8 cellular contexts compared by ENCODE assay signal in the genomic region with DNA sequence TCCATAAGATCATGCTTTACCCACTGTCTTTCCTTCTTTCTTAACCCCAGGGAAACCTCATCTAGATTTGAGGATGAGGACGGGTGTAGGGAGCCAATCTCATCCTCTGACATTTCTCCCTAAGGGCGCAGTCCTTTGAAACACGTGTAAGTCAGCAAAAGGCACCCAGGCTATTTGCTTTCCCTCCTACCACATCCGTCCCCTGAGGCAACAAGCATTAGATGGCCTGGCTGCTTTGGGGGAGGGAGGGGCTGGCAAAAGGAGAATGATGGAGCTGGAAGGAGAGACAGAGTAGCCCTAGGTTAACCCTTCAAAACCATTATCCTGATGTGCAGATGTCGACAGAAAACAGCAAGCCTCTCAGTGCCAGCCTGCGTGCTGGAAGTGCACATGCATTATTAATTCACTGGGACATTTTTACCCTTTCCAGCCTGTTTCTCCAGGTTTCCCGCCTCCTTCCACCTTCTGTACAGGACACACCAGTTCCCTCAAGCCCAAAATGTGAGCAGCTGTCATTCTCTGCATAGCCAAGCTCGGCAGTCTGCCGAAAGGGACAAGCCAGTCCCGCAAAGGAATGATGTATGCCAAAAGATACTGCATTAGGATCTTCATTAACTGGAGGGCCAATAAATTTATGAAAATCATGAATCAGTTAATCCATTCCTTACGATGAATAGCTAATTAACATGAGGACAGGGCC.
DNase-seq lines count a peak whose midpoint lies in the region; ATAC-seq, FAIRE-seq and TF ChIP-seq lines count a peak whose summit lies in the region.

No MANE protein-coding gene starts in this region.

- no peak for TF ChIP-seq CTCF in Loucy (conservative IDR thresholded peaks at IDR 0.05; ENCODE audit: low read length)
- no peak for TF ChIP-seq CTCF in osteoblast (IDR thresholded peaks at IDR 0.05; ENCODE audit: extremely low read depth, low read depth, low read length)
- no peak for TF ChIP-seq CTCF in kidney (IDR thresholded peaks at IDR 0.05; ENCODE audit: borderline replicate concordance, extremely low read depth, insufficient read depth)

- H3K9me3 Mint-ChIP-seq in activated naive CD8-positive, alpha-beta T cell treated with anti-CD3 and anti-CD28 coated beads, Interleukin-2, amount 50 U/mL, for 24 hours, result no peaks in the 10 kb centered on the region

- H4K20me1 ChIP-seq in Loucy (ENCODE audit: insufficient read depth, low read length, poor library complexity, severe bottlenecking), result no peaks in the 10 kb centered on the region
- H4K20me1 ChIP-seq in osteoblast (ENCODE audit: insufficient read depth, low read length), result no peaks in the 10 kb centered on the region

- H2AFZ ChIP-seq in Loucy (ENCODE audit: low read length) (0 out of 2 replicates have a peak overlapping the region, but pooled peaks have one; percentile 16), osteoblast (ENCODE audit: low read length) (peak overlapping the region; percentile 56)

- H3K4me3 ChIP-seq in Loucy (ENCODE audit: low read length, poor library complexity, severe bottlenecking), result peak overlapping the region; percentile 23
- H3K4me3 ChIP-seq in osteoblast (ENCODE audit: insufficient read depth, low read length), result no peak overlapping the region
- no peak overlapping the region for H3K4me3 ChIP-seq in kidney (ENCODE audit: low read length in 2 of 2)

- H3K9me2 ChIP-seq in Loucy (replicated peaks; ENCODE audit: low read depth, low read length), result no peaks in the 10 kb centered on the region

- H3F3A ChIP-seq in Loucy (ENCODE audit: low read depth), result peaks cover 4% of the 10 kb centered on the region; the same call in 1 of the 2 replicates

- H3K4me3 Mint-ChIP-seq in activated naive CD8-positive, alpha-beta T cell treated with anti-CD3 and anti-CD28 coated beads, Interleukin-2, amount 50 U/mL, for 24 hours, result no peak overlapping the region

- no peaks in the 10 kb centered on the region for H3K36me3 ChIP-seq in Loucy (ENCODE audit: insufficient read depth, low read length)
- H3K36me3 ChIP-seq in osteoblast (ENCODE audit: insufficient read depth, low read length), result no peaks in the 10 kb centered on the region
- no peaks in the 10 kb centered on the region for H3K36me3 ChIP-seq in kidney (ENCODE audit: control insufficient read depth in 1 of 2, insufficient read depth in 2 of 2, low read length in 2 of 2)

- peaks cover 32% of the 10 kb centered on the region for H3K4me1 Mint-ChIP-seq in activated naive CD8-positive, alpha-beta T cell treated with anti-CD3 and anti-CD28 coated beads, Interleukin-2, amount 50 U/mL, for 24 hours

- intact Hi-C loops in kidney (cut with DNase I), result no loop called here

- H3K9ac ChIP-seq in Loucy (ENCODE audit: low read depth, low read length, poor library complexity, severe bottlenecking) (peak overlapping the region; percentile 68), kidney (ENCODE audit: low read length in 2 of 2) (no peak overlapping the region)

- peak overlapping the region; percentile 24 for H3K27ac Mint-ChIP-seq in activated naive CD8-positive, alpha-beta T cell treated with anti-CD3 and anti-CD28 coated beads, Interleukin-2, amount 50 U/mL, for 24 hours

- DNase-seq in NCI-H82 (lab: John Stamatoyannopoulos, UW) (peak; percentile 24), NCI-H82 treated with DMSO at 0.1 percent for 48 hours (lab: John Stamatoyannopoulos, UW; ENCODE audit: unreplicated experiment) (no peak), osteoblast (ENCODE audit: insufficient read length, low spot score, missing footprints) (peak; percentile 37), epidermal melanocyte (ENCODE audit: insufficient read length, low spot score) (no peak), NCI-H1105 (lab: John Stamatoyannopoulos, UW) (no peak), kidney (no peak)
- DNase-seq in activated naive CD8-positive, alpha-beta T cell treated with anti-CD3 and anti-CD28 coated beads, Interleukin-2, amount 50 U/mL, for 24 hours, result no peak

- H3K27ac ChIP-seq in osteoblast (ENCODE audit: low read depth, low read length) (peak overlapping the region; percentile 84), kidney (ENCODE audit: low read depth in 2 of 2, low read length in 2 of 2) (no peak overlapping the region)

- no peak for ATAC-seq in activated naive CD8-positive, alpha-beta T cell treated with anti-CD3 and anti-CD28 coated beads, Interleukin-2, amount 50 U/mL, for 24 hours

- H3K27me3 Mint-ChIP-seq in activated naive CD8-positive, alpha-beta T cell treated with anti-CD3 and anti-CD28 coated beads, Interleukin-2, amount 50 U/mL, for 24 hours, result peaks cover 5% of the 10 kb centered on the region

- H3K36me3 Mint-ChIP-seq in activated naive CD8-positive, alpha-beta T cell treated with anti-CD3 and anti-CD28 coated beads, Interleukin-2, amount 50 U/mL, for 24 hours (ENCODE audit: low read depth), result no peaks in the 10 kb centered on the region

- H3K79me2 ChIP-seq in Loucy (ENCODE audit: insufficient read depth, low read length) (no peaks in the 10 kb centered on the region), osteoblast (ENCODE audit: insufficient read depth, low read length) (no peaks in the 10 kb centered on the region)

- no peak for FAIRE-seq in kidney (lab: Jason Lieb, UNC)

- H3K9me3 ChIP-seq in Loucy (ENCODE audit: insufficient read depth, low read depth, low read length), result no peaks in the 10 kb centered on the region
- H3K9me3 ChIP-seq in osteoblast (ENCODE audit: low read depth, low read length), result no peaks in the 10 kb centered on the region
- no peaks in the 10 kb centered on the region for H3K9me3 ChIP-seq in kidney (ENCODE audit: control insufficient read depth in 1 of 2, low read length in 2 of 2)

- H3K27me3 ChIP-seq in Loucy (ENCODE audit: insufficient read depth, low read length, poor library complexity, severe bottlenecking) (no peaks in the 10 kb centered on the region), osteoblast (ENCODE audit: insufficient read depth, low read length) (no peaks in the 10 kb centered on the region)

- peaks cover 58% of the 10 kb centered on the region for H3K4me1 ChIP-seq in Loucy (ENCODE audit: insufficient read depth, low read length, poor library complexity, severe bottlenecking)
- H3K4me1 ChIP-seq in osteoblast (ENCODE audit: insufficient read depth, low read length), result peaks cover 22% of the 10 kb centered on the region
- H3K4me1 ChIP-seq in kidney (ENCODE audit: control insufficient read depth in 1 of 2, insufficient read depth in 1 of 2, low read depth in 1 of 2, low read length in 2 of 2), result peaks cover 0 to 6% of the 10 kb centered on the region in 2 donors

- H3K4me2 ChIP-seq in Loucy (ENCODE audit: low read depth, low read length, poor library complexity, severe bottlenecking) (peak overlapping the region; percentile 60), osteoblast (ENCODE audit: insufficient read depth, low read length) (no peak overlapping the region)

Comparison
In these comparisons a context has a peak if more than half of its experiments do, and no peak if none do; other contexts are left out.
1. DNase-seq: peak in NCI-H82 (single experiment) and osteoblast (single experiment); none in NCI-H82 treated with DMSO at 0.1 percent for 48 hours (single experiment), activated naive CD8-positive, alpha-beta T cell treated with anti-CD3 and anti-CD28 coated beads, Interleukin-2, amount 50 U/mL, for 24 hours (single experiment), epidermal melanocyte (single experiment), NCI-H1105 (single experiment) and kidney (single experiment).